Comparison of ENCODE assay signal across 24 cellular contexts in genomic region chr4:90152024-90152423, GRCh38. TPM values are rescaled to one million over a fixed set of nuclear protein-coding genes. Genes with fewer than 3 reads are reported as not detected.
DNase-seq lines count a peak whose midpoint lies in the region; ATAC-seq and TF ChIP-seq lines count a peak whose summit lies in the region.
"Had no signal": no experiment of that assay in that cellular context is flagged by ENCODE, and none has a peak within 500 bp of the region (broad histone marks: within the 10 kb centered on the region; RNA-seq: fewer than 3 reads in every experiment).

No MANE protein-coding gene starts in this region.

- H3K27ac ChIP-seq in VCaP (peak overlapping the region; percentile 12; the same call in 1 of the 2 replicates), mammary epithelial cell (ENCODE audit: insufficient read depth, low read depth, low read length) (no peak overlapping the region), mesenchymal stem cell (ENCODE audit: low read length, poor library complexity, severe bottlenecking) (no peak overlapping the region)
- H3K27ac ChIP-seq: A549; BLaER1 treated with 17β-estradiol and CSF1 and Interleukin-3, amounts not matched to agents 10 nM and 100 nM; GM23248 had no signal

- peak; percentile 53 for ATAC-seq in GM21717 (IDR thresholded peaks at IDR 0.05; ENCODE audit: unreplicated experiment)
- ATAC-seq: A549, GM12878, HCT116 had no signal

- no peak overlapping the region for H2BK5ac ChIP-seq in mesenchymal stem cell (ENCODE audit: low read depth, low read length, poor library complexity, severe bottlenecking)

- no peak overlapping the region for H4K8ac ChIP-seq in mesenchymal stem cell (ENCODE audit: low read length)

- no peak overlapping the region for H4K91ac ChIP-seq in mesenchymal stem cell (ENCODE audit: low read length)

- no peaks in the 10 kb centered on the region for H3K79me1 ChIP-seq in mesenchymal stem cell (replicated peaks; ENCODE audit: low read length, poor library complexity, severe bottlenecking)

- no peak overlapping the region for H3K18ac ChIP-seq in mesenchymal stem cell (ENCODE audit: low read depth in 1 of 2, low read length in 2 of 2)

- in situ Hi-C loops in mammary epithelial cell (cut with MboI; ENCODE audit: low sequenced_read_pairs in 2 of 2) = no loop called here

- H3K14ac ChIP-seq in mesenchymal stem cell (ENCODE audit: low read length in 2 of 2) = no peak overlapping the region

- H2AK5ac ChIP-seq in mesenchymal stem cell (ENCODE audit: low read length, severe bottlenecking) = no peak overlapping the region

- no peak overlapping the region for H3K4ac ChIP-seq in mesenchymal stem cell (ENCODE audit: low read depth in 1 of 2, low read length in 2 of 2)

- H3K4me2 ChIP-seq in mammary epithelial cell (ENCODE audit: insufficient read depth, low read depth, low read length) (no peak overlapping the region), mesenchymal stem cell (ENCODE audit: low read length, poor library complexity, severe bottlenecking) (no peak overlapping the region)
- H3K4me2 ChIP-seq: A549; BLaER1 treated with 17β-estradiol and CSF1 and Interleukin-3, amounts not matched to agents 10 nM and 100 nM had no signal

- H2BK15ac ChIP-seq in mesenchymal stem cell (ENCODE audit: low read depth, poor library complexity, severe bottlenecking) = no peak overlapping the region

- no peaks in the 10 kb centered on the region for H3K4me1 ChIP-seq in mammary epithelial cell (ENCODE audit: insufficient read depth, low read length)
- no peaks in the 10 kb centered on the region for H3K4me1 ChIP-seq in mesenchymal stem cell (ENCODE audit: control insufficient read depth, insufficient read depth, low read depth, low read length)
- H3K4me1 ChIP-seq: A549; BLaER1 treated with 17β-estradiol and CSF1 and Interleukin-3, amounts not matched to agents 10 nM and 100 nM had no signal

- intact Hi-C loops in mammary epithelial cell (cut with micrococcal nuclease) = no loop called here

- DNase-seq in H7 (peak; percentile 7), NCI-H69 (lab: John Stamatoyannopoulos, UW) (peak; percentile 17), mammary epithelial cell (no peak), dedifferentiated amniotic fluid mesenchymal stem cell (ENCODE audit: extremely low spot score) (no peak), mesenchymal stem cell (no peak)
- DNase-seq in central memory CD4-positive, alpha-beta T cell = no peak
- DNase-seq: 8988T; ACHN; AML-193; BE2C; CD4-positive, alpha-beta T cell; CD8-positive, alpha-beta memory T cell; DMS 273 treated with DMSO at 0.1 percent for 48 hours; DMS79; EL; GDM1; GM23248; H9 had no signal

- H3K27me3 ChIP-seq in H7 (ENCODE audit: control insufficient read depth, insufficient read depth, low read length) (no peaks in the 10 kb centered on the region), mammary epithelial cell (ENCODE audit: insufficient read depth, low read length) (no peaks in the 10 kb centered on the region), mesenchymal stem cell (ENCODE audit: control insufficient read depth in 1 of 2, insufficient read depth in 1 of 2, low read length in 2 of 2) (no peaks in the 10 kb centered on the region)
- H3K27me3 ChIP-seq: BE2C; BLaER1 treated with 17β-estradiol and CSF1 and Interleukin-3, amounts not matched to agents 10 nM and 100 nM had no signal

- BruUV-seq in mammary epithelial cell (replicated peaks; lab: Mats Ljungman, UMichigan) = no TSS peak

- H3K36me3 ChIP-seq in H7 (replicated peaks; ENCODE audit: control insufficient read depth, insufficient read depth, low read length) (no peaks in the 10 kb centered on the region), mammary epithelial cell (ENCODE audit: insufficient read depth, low read length) (no peaks in the 10 kb centered on the region), mesenchymal stem cell (ENCODE audit: control insufficient read depth in 1 of 2, insufficient read depth in 2 of 2, low read depth in 1 of 2, low read length in 2 of 2) (no peaks in the 10 kb centered on the region)
- H3K36me3 ChIP-seq: BE2C; BLaER1 treated with 17β-estradiol and CSF1 and Interleukin-3, amounts not matched to agents 10 nM and 100 nM had no signal

- no peaks in the 10 kb centered on the region for H3K79me2 ChIP-seq in mammary epithelial cell (ENCODE audit: insufficient read depth, low read length)

- dilution Hi-C loops in mammary epithelial cell (cut with HindIII; ENCODE audit: low sequenced_read_pairs) = no loop called here

- H3K9me3 ChIP-seq in mammary epithelial cell (replicated peaks; ENCODE audit: insufficient read depth, low read length) (no peaks in the 10 kb centered on the region), mesenchymal stem cell (ENCODE audit: control insufficient read depth, low read length) (no peaks in the 10 kb centered on the region)
- H3K9me3 ChIP-seq: A549; BE2C; BLaER1 treated with 17β-estradiol and CSF1 and Interleukin-3, amounts not matched to agents 10 nM and 100 nM had no signal

- H3K23ac ChIP-seq in mesenchymal stem cell (ENCODE audit: low read length in 2 of 2) = no peak overlapping the region

- H3K9ac ChIP-seq in mammary epithelial cell (ENCODE audit: insufficient read depth, low read length) = no peak overlapping the region
- H3K9ac ChIP-seq in mesenchymal stem cell (ENCODE audit: low read length) = no peak overlapping the region
- H3K9ac ChIP-seq: BLaER1 treated with 17β-estradiol and CSF1 and Interleukin-3, amounts not matched to agents 10 nM and 100 nM; GM23248 had no signal

- CTCF ChIA-PET in mammary epithelial cell (lab: Charles Lee; ENCODE audit: low non-redundant PET) = no interaction called here

- H2BK12ac ChIP-seq in mesenchymal stem cell (ENCODE audit: low read length in 2 of 2) = no peak overlapping the region

- no peak overlapping the region for H2BK120ac ChIP-seq in mesenchymal stem cell (ENCODE audit: low read depth, low read length)

- H4K20me1 ChIP-seq in mammary epithelial cell (ENCODE audit: insufficient read depth, low read length) = no peaks in the 10 kb centered on the region
- H4K20me1 ChIP-seq: BLaER1 treated with 17β-estradiol and CSF1 and Interleukin-3, amounts not matched to agents 10 nM and 100 nM had no signal

- TF ChIP-seq CTCF in VCaP (conservative IDR thresholded peaks at IDR 0.05) = no peak
- no peak for TF ChIP-seq CTCF in mammary epithelial cell (conservative IDR thresholded peaks at IDR 0.05 in 1 of 2, IDR thresholded peaks at IDR 0.05 in 1 of 2; ENCODE audit: extremely low read depth in 1 of 2, insufficient read depth in 1 of 2, low read depth in 1 of 2, low read length in 2 of 2)

- H3K4me3 ChIP-seq in H7 (ENCODE audit: insufficient read depth, low read depth, low read length) (no peak overlapping the region), mammary epithelial cell (replicated peaks in 1 of 3; ENCODE audit: insufficient read depth in 1 of 3, low read depth in 2 of 3, low read length in 3 of 3) (no peak overlapping the region), mesenchymal stem cell (ENCODE audit: insufficient read depth in 1 of 2, low read depth in 1 of 2, low read length in 2 of 2) (no peak overlapping the region)
- H3K4me3 ChIP-seq: A549; BLaER1 treated with 17β-estradiol and CSF1 and Interleukin-3, amounts not matched to agents 10 nM and 100 nM; GM12878; GM23248 had no signal

- H2AFZ ChIP-seq in mammary epithelial cell (ENCODE audit: low read depth, low read length) = no peak overlapping the region
- H2AFZ ChIP-seq in mesenchymal stem cell (ENCODE audit: low read depth, low read length) = no peak overlapping the region
- H2AFZ ChIP-seq: GM23248 had no signal

RNA-seq across cellular contexts. Expression of gene CCSER1, which starts 24.8 kb away (rescaled TPM):
- total RNA-seq in H7 (2014; rRNA removed; shearing (Covaris generic)) = 0.67 and 1.1 TPM in 2 replicates
- 10 to 100 TPM in 1 of 2 donors, under 1 TPM in 1; 0.26 to 12.0 TPM for total RNA-seq in mammary epithelial cell
- polyA plus RNA-seq in mammary epithelial cell = 0.03 TPM
- not detected for polyA minus RNA-seq in mammary epithelial cell
- polyA plus RNA-seq in mesenchymal stem cell (2013, experiment 1 of 2) = 0.01 TPM
- polyA plus RNA-seq in mesenchymal stem cell (2013, experiment 2 of 2) = 0.04 TPM
- total RNA-seq: GM23248 had no signal
- polyA plus RNA-seq: GM23248 had no signal

Comparison
In these comparisons a context has a peak if more than half of its experiments do, and no peak if none do; other contexts are left out.
1. DNase-seq: peak in H7 (single experiment) and NCI-H69 (single experiment); none in mammary epithelial cell (single experiment), dedifferentiated amniotic fluid mesenchymal stem cell (single experiment), mesenchymal stem cell (single experiment) and central memory CD4-positive, alpha-beta T cell (single experiment).